ENCODE assay signal across 7 cellular contexts in the genomic region with DNA sequence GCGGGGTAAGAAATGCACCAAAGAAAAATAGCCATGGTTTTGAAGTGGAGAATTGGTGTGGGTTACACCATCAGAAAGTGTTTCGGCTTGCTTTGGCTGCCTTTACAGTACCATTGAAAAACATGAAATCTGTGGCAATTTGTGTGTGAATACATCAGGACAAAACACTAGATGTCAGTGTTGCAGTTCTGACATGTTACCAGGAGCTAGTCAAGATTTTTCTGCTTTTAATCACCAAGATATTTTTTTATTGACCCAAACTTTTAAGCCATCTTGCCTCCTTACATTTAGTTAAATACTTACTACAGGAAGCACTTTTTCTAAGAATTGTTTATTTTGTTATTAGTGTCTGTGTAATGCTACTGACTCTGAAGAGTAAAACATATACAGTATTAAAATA.
DNase-seq lines count a peak whose midpoint lies in the region; ATAC-seq, FAIRE-seq and TF ChIP-seq lines count a peak whose summit lies in the region.

No MANE protein-coding gene starts in this region.

- ATAC-seq in HG03469 (IDR thresholded peaks at IDR 0.05; ENCODE audit: unreplicated experiment) = peak; percentile 60
- no peak for ATAC-seq in GM19463 (IDR thresholded peaks at IDR 0.05; ENCODE audit: unreplicated experiment)

- peak; percentile 38 for TF ChIP-seq CTCF in GM12872 (IDR thresholded peaks at IDR 0.05; ENCODE audit: insufficient read depth, low read depth, low read length)

- peak; percentile 97 for FAIRE-seq in TTC549 (lab: Jason Lieb, UNC)
- peak; percentile 90 for FAIRE-seq in islet of Langerhans (lab: Jason Lieb, UNC)

- no peak for DNase-seq in T1000 (lab: John Stamatoyannopoulos, UW)
- DNase-seq in GDM1 (lab: John Stamatoyannopoulos, UW) = no peak
